In genomic region chr3:156483961-156484787, GRCh38 we compare ENCODE assay signal across 1 cellular context.
TF ChIP-seq lines count a peak whose summit lies in the region.

No MANE protein-coding gene starts in this region.

TF ChIP-seq in GM12878, 131 proteins besides CTCF, POLR2A, EP300 and RAD21 (continued from another document):
- TF ChIP-seq PBX3 (IDR thresholded peaks at IDR 0.05; ENCODE audit: insufficient replicate concordance, low read depth, low read length), result no peak
- peak; percentile 51 for TF ChIP-seq SKIL (IDR thresholded peaks at IDR 0.05; ENCODE audit: low read depth, poor library complexity, severe bottlenecking)
- no peak for TF ChIP-seq NRF1 (conservative IDR thresholded peaks at IDR 0.05; ENCODE audit: low read depth, low read length)
- peak; percentile 72 for TF ChIP-seq CBFB (IDR thresholded peaks at IDR 0.05; ENCODE audit: low read depth)
- TF ChIP-seq JUNB (IDR thresholded peaks at IDR 0.05), result peak; percentile 85
- TF ChIP-seq PML (IDR thresholded peaks at IDR 0.05; ENCODE audit: low read length), result peak; percentile 31; the same call in 1 of the 2 replicates
- TF ChIP-seq ATF2 (IDR thresholded peaks at IDR 0.05; ENCODE audit: low read length), result peak; percentile 56
- TF ChIP-seq PKNOX1 (IDR thresholded peaks at IDR 0.05), result peak; percentile 61
- TF ChIP-seq BCL11A (IDR thresholded peaks at IDR 0.05; ENCODE audit: low read depth, low read length), result no peak
- 0 out of 2 replicates have a peak, but pooled peaks have one; percentile 30 for TF ChIP-seq TAF1 (IDR thresholded peaks at IDR 0.05; ENCODE audit: borderline replicate concordance, low read depth, low read length)
- no peak for TF ChIP-seq BCL3 (IDR thresholded peaks at IDR 0.05; ENCODE audit: borderline replicate concordance, insufficient read depth, low read depth, low read length, poor library complexity, severe bottlenecking)
- 0 out of 2 replicates have a peak, but pooled peaks have one; percentile 31 for TF ChIP-seq MTA2 (IDR thresholded peaks at IDR 0.05; ENCODE audit: low read depth)
- TF ChIP-seq HDGF (IDR thresholded peaks at IDR 0.05), result no peak
- peak; percentile 79 for TF ChIP-seq NFIC (IDR thresholded peaks at IDR 0.05; ENCODE audit: low read depth, low read length)
- TF ChIP-seq E4F1 (IDR thresholded peaks at IDR 0.05; ENCODE audit: borderline replicate concordance, partially characterized antibody), result no peak
- TF ChIP-seq BHLHE40 (IDR thresholded peaks at IDR 0.05; ENCODE audit: borderline replicate concordance in 1 of 2, low read depth in 2 of 2, low read length in 1 of 2), result peak; percentile 13 to 45; a peak in 2 of 4 replicates
- peak; percentile 76 for TF ChIP-seq ATF7 (IDR thresholded peaks at IDR 0.05; ENCODE audit: low read depth)
- TF ChIP-seq IKZF1 (conservative IDR thresholded peaks at IDR 0.05), result peak; percentile 41
- 0 out of 2 replicates have a peak, but pooled peaks have one; percentile 40 for TF ChIP-seq BACH1 (IDR thresholded peaks at IDR 0.05; ENCODE audit: borderline replicate concordance)
- TF ChIP-seq NBN (IDR thresholded peaks at IDR 0.05), result peak; percentile 50; the same call in 1 of the 2 replicates
- TF ChIP-seq KDM1A (IDR thresholded peaks at IDR 0.05; ENCODE audit: borderline replicate concordance), result no peak
- no peak for TF ChIP-seq CEBPZ (IDR thresholded peaks at IDR 0.05; ENCODE audit: low read depth, low read length)
- peak; percentile 83; the same call in 1 of the 2 replicates for TF ChIP-seq FOXM1 (IDR thresholded peaks at IDR 0.05; ENCODE audit: low read depth, low read length)
- peak; percentile 32 for TF ChIP-seq MEF2B (IDR thresholded peaks at IDR 0.05; ENCODE audit: partially characterized antibody, poor library complexity, severe bottlenecking)
- peak; percentile 51 to 53 for TF ChIP-seq IKZF2 (IDR thresholded peaks at IDR 0.05)
- TF ChIP-seq GABPA (IDR thresholded peaks at IDR 0.05; ENCODE audit: low read depth), result peak; percentile 54; the same call in 1 of the 2 replicates
- no peak for TF ChIP-seq IRF5 (IDR thresholded peaks at IDR 0.05; ENCODE audit: borderline replicate concordance)
- peak; percentile 88 for TF ChIP-seq TCF12 (IDR thresholded peaks at IDR 0.05; ENCODE audit: low read depth, low read length)
- TF ChIP-seq RELB (IDR thresholded peaks at IDR 0.05; ENCODE audit: low read depth), result peak; percentile 35; the same call in 1 of the 2 replicates
TF ChIP-seq in GM12878: peak in this region for 28.
